8 cellular contexts compared by ENCODE assay signal in the genomic region with DNA sequence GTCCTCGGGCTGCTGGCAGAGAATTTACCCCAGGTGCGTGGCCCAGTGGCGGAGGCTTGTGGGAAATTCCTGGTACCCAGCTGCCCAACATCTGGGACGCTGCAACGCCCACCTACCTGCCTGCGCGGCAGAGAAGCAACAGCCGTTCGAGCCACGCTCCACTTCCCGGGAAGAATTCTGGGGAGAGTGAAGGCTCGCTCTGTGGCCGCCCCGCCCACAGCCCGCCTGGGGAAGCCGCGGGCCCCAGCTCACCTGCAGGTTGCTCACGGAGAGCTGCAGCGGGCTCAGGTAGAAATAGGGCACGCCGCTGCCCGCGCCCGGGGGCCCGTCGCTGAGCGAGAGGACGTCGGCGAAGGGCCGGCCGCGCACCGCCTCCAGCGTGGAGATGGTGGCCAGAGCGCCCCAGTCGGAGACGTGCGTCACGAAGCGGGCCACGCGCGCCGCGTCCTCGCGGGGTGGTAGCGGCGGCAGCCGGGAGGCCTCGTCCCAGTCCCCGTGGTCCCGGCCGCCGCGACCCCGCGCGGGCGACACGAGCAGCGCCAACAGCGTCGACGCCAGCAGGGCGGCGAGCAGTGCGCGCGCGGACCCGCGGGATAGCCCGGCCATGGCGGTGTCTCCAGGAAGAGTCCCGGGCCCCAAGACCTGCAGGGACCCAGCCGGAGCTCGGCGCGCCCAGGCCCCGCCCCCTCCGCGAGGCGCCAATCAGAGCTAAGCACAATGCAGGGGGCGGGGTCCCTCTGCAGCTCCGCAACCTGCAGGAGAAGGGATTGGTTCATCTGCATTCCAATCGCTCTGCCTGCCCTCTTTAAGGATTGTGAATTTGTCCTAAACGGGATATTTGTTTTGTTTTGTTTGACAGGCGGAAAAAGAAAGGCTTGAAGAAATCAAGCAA. TPM values are rescaled to one million over a fixed set of nuclear protein-coding genes. Genes with fewer than 3 reads are reported as not detected.
DNase-seq lines count a peak whose midpoint lies in the region; ATAC-seq and TF ChIP-seq lines count a peak whose summit lies in the region.

Gene CREG1, minus strand, starts transcription at position 627 of the 892 bp plus-strand sequence.

- H3K4me1 ChIP-seq in BE2C (no peaks in the 10 kb centered on the region), colonic mucosa (peaks cover 4% of the 10 kb centered on the region)

- no peaks in the 10 kb centered on the region for H3K27me3 ChIP-seq in BE2C
- H3K27me3 ChIP-seq in colonic mucosa: no peaks in the 10 kb centered on the region
- H3K27me3 ChIP-seq in layer of hippocampus (ENCODE audit: control insufficient read depth, insufficient read depth, low read length): no peaks in the 10 kb centered on the region

- peak within 1 kb of the TSS; percentile 72 to 76 for H3K9ac ChIP-seq in colonic mucosa (ENCODE audit: low read depth in 2 of 2, low read length in 2 of 2)

- intact Hi-C loops in colonic mucosa (cut with DNase I): no loop called here

- TF ChIP-seq CTCF in BE2C (IDR thresholded peaks at IDR 0.05; ENCODE audit: low read depth, low read length) (no peak), colonic mucosa (IDR thresholded peaks at IDR 0.05) (no peak)

- H3K27ac ChIP-seq in colonic mucosa (peak within 1 kb of the TSS; percentile 84), layer of hippocampus (ENCODE audit: low read depth, low read length) (peak within 1 kb of the TSS; percentile 71)

- H3K36me3 ChIP-seq in BE2C: no peaks in the 10 kb centered on the region
- no peaks in the 10 kb centered on the region for H3K36me3 ChIP-seq in colonic mucosa

- peak within 1 kb of the TSS; percentile 61 for H3K4me3 ChIP-seq in BE2C (ENCODE audit: low read depth, low read length)
- H3K4me3 ChIP-seq in colonic mucosa: peak within 1 kb of the TSS; percentile 92

- ATAC-seq in HG03460 (IDR thresholded peaks at IDR 0.05; ENCODE audit: unreplicated experiment): peak; percentile 97

- DNase-seq in BE2C (peak; percentile 97), GM19240 (ENCODE audit: insufficient read length, low spot score) (peak; percentile 83), NCI-H526 (lab: John Stamatoyannopoulos, UW) (peak; percentile 96 to 100), colonic mucosa (peak; percentile 96)
- DNase-seq in activated CD4-positive, alpha-beta T cell treated with anti-CD3 and anti-CD28 coated beads for 48 hours: peak; percentile 94
- DNase-seq in stimulated activated CD4-positive, alpha-beta T cell treated with anti-CD3 and anti-CD28 coated beads, Interleukin-1b, Interleukin-23, amount 100 ng/mL, for 4 hours (ENCODE audit: low read depth in 2 of 2): peak; percentile 78 to 89

- H3K9me3 ChIP-seq in BE2C: no peaks in the 10 kb centered on the region
- H3K9me3 ChIP-seq in colonic mucosa: no peaks in the 10 kb centered on the region

RNA-seq across cellular contexts. Expression of gene CREG1, which starts in this region (rescaled TPM):
- polyA plus RNA-seq in BE2C (2012; ENCODE audit: insufficient read depth, insufficient read length, low read depth): 20.1 TPM
- total RNA-seq in colonic mucosa: 10 to 100 TPM; 43.2 to 72.7 TPM

Comparison
In these comparisons a context has a peak if more than half of its experiments do, and no peak if none do; other contexts are left out.
1. Peak in every context shown above with its lines: DNase-seq, ATAC-seq, H3K4me3 ChIP-seq and H3K27ac ChIP-seq.